In genomic region chr15:64599226-64599625, GRCh38 we compare ENCODE assay signal across 1 cellular context.
TF ChIP-seq lines count a peak whose summit lies in the region.

No MANE protein-coding gene starts in this region.

TF ChIP-seq in WTC11, 78 proteins besides CTCF, POLR2A, EP300 and RAD21 (continued from another document):
- TF ChIP-seq ZNF532 (CRISPR knock-in tag; IDR thresholded peaks at IDR 0.05; ENCODE audit: borderline replicate concordance) (no peak), ESRRA (CRISPR knock-in tag; IDR thresholded peaks at IDR 0.05; ENCODE audit: borderline replicate concordance) (no peak), ZNF219 (CRISPR knock-in tag; IDR thresholded peaks at IDR 0.05; ENCODE audit: borderline replicate concordance) (no peak), TP53 (CRISPR knock-in tag; IDR thresholded peaks at IDR 0.05) (no peak), TEAD1 (CRISPR knock-in tag; IDR thresholded peaks at IDR 0.05) (no peak), ZNF425 (CRISPR knock-in tag; conservative IDR thresholded peaks at IDR 0.05) (no peak), ZNF232 (CRISPR knock-in tag; IDR thresholded peaks at IDR 0.05) (no peak), NFYB (CRISPR knock-in tag; conservative IDR thresholded peaks at IDR 0.05; ENCODE audit: low read depth) (no peak)
TF ChIP-seq in WTC11: peak in this region for 0.
